In the genomic region with DNA sequence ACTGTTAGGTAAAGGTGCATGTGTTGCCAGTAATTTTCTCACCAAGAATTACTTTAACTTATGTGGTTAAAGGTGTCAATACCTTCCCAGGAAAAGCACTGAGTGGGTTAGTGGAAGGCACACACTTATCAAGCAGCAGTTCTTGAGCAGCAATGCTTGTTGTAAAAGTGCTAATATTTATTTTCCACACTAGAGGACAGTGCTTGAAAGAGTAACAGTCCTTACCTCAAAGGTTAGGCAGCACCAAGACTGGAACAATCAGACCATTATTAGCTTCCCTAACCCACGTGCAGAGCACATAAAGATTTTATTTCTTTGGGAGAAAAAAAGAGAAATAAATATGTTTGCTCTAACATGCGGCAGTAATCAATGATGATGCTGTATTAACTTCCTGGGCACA, we compare ENCODE assay signal across 9 cellular contexts. TPM values are rescaled to one million over a fixed set of nuclear protein-coding genes. Genes with fewer than 3 reads are reported as not detected.
A peak's percentile ranks its signal among the peaks of the same experiment; 100 is the strongest.
DNase-seq lines count a peak whose midpoint lies in the region; ATAC-seq, FAIRE-seq and TF ChIP-seq lines count a peak whose summit lies in the region.
"Had no signal": no experiment of that assay in that cellular context is flagged by ENCODE, and none has a peak within 500 bp of the region (broad histone marks: within the 10 kb centered on the region; RNA-seq: fewer than 3 reads in every experiment).

No MANE protein-coding gene starts in this region.

- H3F3A ChIP-seq in Loucy (ENCODE audit: low read depth) = 0 out of 2 replicates have a peak, but pooled peaks cover 4% of the 10 kb centered on the region
- no peaks in the 10 kb centered on the region for H3F3A ChIP-seq in neural cell (ENCODE audit: insufficient read depth, low read length, poor library complexity, severe bottlenecking)

- no peaks in the 10 kb centered on the region for H3K36me3 ChIP-seq in Loucy (ENCODE audit: insufficient read depth, low read length)
- H3K36me3 ChIP-seq in bronchial epithelial cell (ENCODE audit: control insufficient read depth, insufficient read depth, low read length) = no peaks in the 10 kb centered on the region
- H3K36me3 ChIP-seq in neural cell (ENCODE audit: insufficient read depth, low read length) = no peaks in the 10 kb centered on the region
- H3K36me3 ChIP-seq in HAP-1 (replicated peaks) = no peaks in the 10 kb centered on the region

- TF ChIP-seq EP300 in neural cell (conservative IDR thresholded peaks at IDR 0.05; ENCODE audit: poor library complexity, severe bottlenecking) = no peak

- TF ChIP-seq RAD21 in neural cell (conservative IDR thresholded peaks at IDR 0.05) = peak; percentile 95

- DNase-seq in GM03348 (ENCODE audit: low spot score) = peak; percentile 27
- peak; percentile 51 for DNase-seq in bronchial epithelial cell (ENCODE audit: low read depth)
- DNase-seq in HAP-1 (ENCODE audit: low spot score in 2 of 2) = no peak
- DNase-seq in erythroblast (lab: John Stamatoyannopoulos, UW) = no peak
- DNase-seq in GM12892 (ENCODE audit: insufficient read length) = no peak

- H2AFZ ChIP-seq in Loucy (ENCODE audit: low read length) (peak overlapping the region; percentile 31; the same call in 1 of the 2 replicates), neural cell (ENCODE audit: low read depth, low read length) (no peak overlapping the region)

- H3K79me2 ChIP-seq in Loucy (ENCODE audit: insufficient read depth, low read length) (no peaks in the 10 kb centered on the region), neural cell (replicated peaks; ENCODE audit: insufficient read depth, low read length) (no peaks in the 10 kb centered on the region)

- H3K9me2 ChIP-seq in Loucy (replicated peaks; ENCODE audit: low read depth, low read length) (no peaks in the 10 kb centered on the region), neural cell (ENCODE audit: insufficient read depth, low read length) (no peaks in the 10 kb centered on the region)

- H3K27me3 ChIP-seq in Loucy (ENCODE audit: insufficient read depth, low read length, poor library complexity, severe bottlenecking) = no peaks in the 10 kb centered on the region
- no peaks in the 10 kb centered on the region for H3K27me3 ChIP-seq in bronchial epithelial cell (ENCODE audit: control insufficient read depth, insufficient read depth, low read length)
- H3K27me3 ChIP-seq in neural cell (ENCODE audit: insufficient read depth, low read depth, low read length) = no peaks in the 10 kb centered on the region
- no peaks in the 10 kb centered on the region for H3K27me3 ChIP-seq in HAP-1 (ENCODE audit: low read depth)

- H3K4me1 ChIP-seq in Loucy (ENCODE audit: insufficient read depth, low read length, poor library complexity, severe bottlenecking) (peaks cover 37% of the 10 kb centered on the region), HAP-1 (peaks cover 10% of the 10 kb centered on the region)

- TF ChIP-seq CTCF in Loucy (conservative IDR thresholded peaks at IDR 0.05; ENCODE audit: low read length) (peak; percentile 78), bronchial epithelial cell (IDR thresholded peaks at IDR 0.05; ENCODE audit: insufficient read depth, low read length, severe bottlenecking) (peak; percentile 33), neural cell (IDR thresholded peaks at IDR 0.05; ENCODE audit: poor library complexity, severe bottlenecking) (peak; percentile 87)

- no peak overlapping the region for H3K4me3 ChIP-seq in Loucy (ENCODE audit: low read length, poor library complexity, severe bottlenecking)
- no peak overlapping the region for H3K4me3 ChIP-seq in bronchial epithelial cell (ENCODE audit: low read depth, low read length)
- H3K4me3 ChIP-seq in neural cell (ENCODE audit: low read length) = no peak overlapping the region
- no peak overlapping the region for H3K4me3 ChIP-seq in HAP-1

- no peaks in the 10 kb centered on the region for H4K20me1 ChIP-seq in Loucy (ENCODE audit: insufficient read depth, low read length, poor library complexity, severe bottlenecking)
- no peaks in the 10 kb centered on the region for H4K20me1 ChIP-seq in neural cell (ENCODE audit: insufficient read depth)

- H3K4me2 ChIP-seq in Loucy (ENCODE audit: low read depth, low read length, poor library complexity, severe bottlenecking) (no peak overlapping the region), neural cell (ENCODE audit: low read length) (no peak overlapping the region)

- H3K9ac ChIP-seq in Loucy (ENCODE audit: low read depth, low read length, poor library complexity, severe bottlenecking) (no peak overlapping the region), neural cell (ENCODE audit: low read length) (no peak overlapping the region)

- TF ChIP-seq POLR2A in erythroblast (IDR thresholded peaks at IDR 0.05; ENCODE audit: low read length) (no peak), GM12892 (IDR thresholded peaks at IDR 0.05; ENCODE audit: low read depth, low read length) (no peak)

- H3K9me3 ChIP-seq in Loucy (ENCODE audit: insufficient read depth, low read depth, low read length) = no peaks in the 10 kb centered on the region
- no peaks in the 10 kb centered on the region for H3K9me3 ChIP-seq in neural cell (ENCODE audit: low read length)
- H3K9me3 ChIP-seq in HAP-1 = no peaks in the 10 kb centered on the region

- ATAC-seq in HG03175 (IDR thresholded peaks at IDR 0.05; ENCODE audit: unreplicated experiment) = no peak

- in situ Hi-C loops in HAP-1 (cut with MboI; ENCODE audit: low sequenced_read_pairs) = no loop called here

- FAIRE-seq in bronchial epithelial cell (lab: Jason Lieb, UNC) (no peak), GM12892 (lab: Jason Lieb, UNC) (no peak)

- no peak overlapping the region for H3K27ac ChIP-seq in neural cell (ENCODE audit: low read length)
- H3K27ac ChIP-seq: HL-60 had no signal

TF ChIP-seq in neural cell, 6 proteins besides CTCF, POLR2A, EP300 and RAD21:
- TF ChIP-seq, protein P1, sequence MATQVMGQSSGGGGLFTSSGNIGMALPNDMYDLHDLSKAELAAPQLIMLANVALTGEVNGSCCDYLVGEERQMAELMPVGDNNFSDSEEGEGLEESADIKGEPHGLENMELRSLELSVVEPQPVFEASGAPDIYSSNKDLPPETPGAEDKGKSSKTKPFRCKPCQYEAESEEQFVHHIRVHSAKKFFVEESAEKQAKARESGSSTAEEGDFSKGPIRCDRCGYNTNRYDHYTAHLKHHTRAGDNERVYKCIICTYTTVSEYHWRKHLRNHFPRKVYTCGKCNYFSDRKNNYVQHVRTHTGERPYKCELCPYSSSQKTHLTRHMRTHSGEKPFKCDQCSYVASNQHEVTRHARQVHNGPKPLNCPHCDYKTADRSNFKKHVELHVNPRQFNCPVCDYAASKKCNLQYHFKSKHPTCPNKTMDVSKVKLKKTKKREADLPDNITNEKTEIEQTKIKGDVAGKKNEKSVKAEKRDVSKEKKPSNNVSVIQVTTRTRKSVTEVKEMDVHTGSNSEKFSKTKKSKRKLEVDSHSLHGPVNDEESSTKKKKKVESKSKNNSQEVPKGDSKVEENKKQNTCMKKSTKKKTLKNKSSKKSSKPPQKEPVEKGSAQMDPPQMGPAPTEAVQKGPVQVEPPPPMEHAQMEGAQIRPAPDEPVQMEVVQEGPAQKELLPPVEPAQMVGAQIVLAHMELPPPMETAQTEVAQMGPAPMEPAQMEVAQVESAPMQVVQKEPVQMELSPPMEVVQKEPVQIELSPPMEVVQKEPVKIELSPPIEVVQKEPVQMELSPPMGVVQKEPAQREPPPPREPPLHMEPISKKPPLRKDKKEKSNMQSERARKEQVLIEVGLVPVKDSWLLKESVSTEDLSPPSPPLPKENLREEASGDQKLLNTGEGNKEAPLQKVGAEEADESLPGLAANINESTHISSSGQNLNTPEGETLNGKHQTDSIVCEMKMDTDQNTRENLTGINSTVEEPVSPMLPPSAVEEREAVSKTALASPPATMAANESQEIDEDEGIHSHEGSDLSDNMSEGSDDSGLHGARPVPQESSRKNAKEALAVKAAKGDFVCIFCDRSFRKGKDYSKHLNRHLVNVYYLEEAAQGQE (IDR thresholded peaks at IDR 0.05; ENCODE audit: borderline replicate concordance) = no peak
- TF ChIP-seq POLR2AphosphoS5 (IDR thresholded peaks at IDR 0.05) (no peak), EZH2 (IDR thresholded peaks at IDR 0.05; ENCODE audit: borderline replicate concordance, insufficient read depth, low read length, poor library complexity, severe bottlenecking) (no peak), MXI1 (conservative IDR thresholded peaks at IDR 0.05; ENCODE audit: poor library complexity, severe bottlenecking) (no peak), SMC3 (conservative IDR thresholded peaks at IDR 0.05; ENCODE audit: poor library complexity) (peak; percentile 94), TAF1 (IDR thresholded peaks at IDR 0.05; ENCODE audit: low read depth) (no peak)

RNA-seq across cellular contexts. Expression of a gene that starts 48.8 kb away (rescaled TPM):
- 23.2 and 30.8 TPM in 2 replicates for total RNA-seq in bronchial epithelial cell
- polyA plus RNA-seq in neural cell = 60.9 and 74.5 TPM in 2 replicates
- 65.5 and 93.1 TPM in 2 replicates for polyA minus RNA-seq in neural cell
- 66.0 TPM for polyA plus RNA-seq in GM12892 (2012; ENCODE audit: missing spikeins)

Comparison
In these comparisons a context has a peak if more than half of its experiments do, and no peak if none do; other contexts are left out.
1. DNase-seq: peak in GM03348 (single experiment) and bronchial epithelial cell (single experiment); none in HAP-1 (0 of 2), erythroblast (0 of 2) and GM12892 (single experiment).
2. CTCF ChIP-seq: peak in every context shown above with its lines; median percentile 87 in neural cell; 78 in Loucy; 33 in bronchial epithelial cell.